7 cellular contexts compared by ENCODE assay signal in the genomic region with DNA sequence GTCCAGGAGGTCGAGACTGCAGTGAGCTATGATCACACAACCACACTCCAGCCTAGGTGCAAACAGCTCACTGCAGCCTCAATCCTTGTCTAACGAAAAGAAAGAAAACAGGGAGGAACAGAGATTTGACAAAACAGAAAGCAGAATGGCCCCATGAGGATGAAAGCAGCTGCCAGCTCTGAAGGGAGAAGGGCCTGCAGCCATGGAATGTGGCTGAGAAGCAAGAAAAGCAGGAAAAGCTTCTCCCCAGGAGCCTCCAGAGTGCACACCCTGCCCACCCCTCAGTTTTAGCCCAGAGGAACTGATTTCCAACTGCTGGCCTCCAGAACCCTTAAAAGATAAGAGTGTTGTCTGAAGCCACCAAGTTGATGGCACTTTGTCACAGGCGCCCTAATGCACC. TPM values are rescaled to one million over a fixed set of nuclear protein-coding genes. Genes with fewer than 3 reads are reported as not detected.
DNase-seq lines count a peak whose midpoint lies in the region; ATAC-seq and TF ChIP-seq lines count a peak whose summit lies in the region.

No MANE protein-coding gene starts in this region.

- no peak for TF ChIP-seq CTCF in suprapubic skin (IDR thresholded peaks at IDR 0.05)

- peaks cover 42 to 66% (median 54%) of the 10 kb centered on the region in 3 donors for H3K4me1 Mint-ChIP-seq in IgD-negative memory B cell
- peaks cover 99% of the 10 kb centered on the region for H3K4me1 Mint-ChIP-seq in activated naive CD8-positive, alpha-beta T cell treated with anti-CD3 and anti-CD28 coated beads, Interleukin-2, amount 50 U/mL, for 24 hours

- H3K9me3 ChIP-seq in suprapubic skin = no peaks in the 10 kb centered on the region

- peaks cover 89% of the 10 kb centered on the region for H3K4me1 ChIP-seq in suprapubic skin

- no peaks in the 10 kb centered on the region for H3K36me3 ChIP-seq in suprapubic skin

- H3K4me3 Mint-ChIP-seq in IgD-negative memory B cell = no peak overlapping the region
- peak overlapping the region; percentile 4 for H3K4me3 Mint-ChIP-seq in activated naive CD8-positive, alpha-beta T cell treated with anti-CD3 and anti-CD28 coated beads, Interleukin-2, amount 50 U/mL, for 24 hours

- WGBS in suprapubic skin = 30% methylated on average over 3 of the region's 3 CpGs

- no peak for DNase-seq in activated naive CD8-positive, alpha-beta T cell treated with anti-CD3 and anti-CD28 coated beads, Interleukin-2, amount 50 U/mL, for 24 hours
- DNase-seq in iris pigment epithelial cell (ENCODE audit: low read depth) (peak; percentile 15), suprapubic skin (ENCODE audit: low spot score in 2 of 2) (no peak), mucosa of gallbladder (ENCODE audit: low spot score) (no peak)
- no peak for DNase-seq in stimulated activated naive CD4-positive, alpha-beta T cell treated with Interleukin-2 at 50 U/mL for 16 hours (lab: John Stamatoyannopoulos, UW)
- no peak for DNase-seq in stimulated activated CD8-positive, alpha-beta memory T cell treated with anti-CD3 and anti-CD28 coated beads, Interleukin-4, amount 100 ng/mL, for 48 hours

- H3K27me3 ChIP-seq in suprapubic skin = no peaks in the 10 kb centered on the region

- no peaks in the 10 kb centered on the region for H3K9me3 Mint-ChIP-seq in IgD-negative memory B cell
- H3K9me3 Mint-ChIP-seq in activated naive CD8-positive, alpha-beta T cell treated with anti-CD3 and anti-CD28 coated beads, Interleukin-2, amount 50 U/mL, for 24 hours = no peaks in the 10 kb centered on the region

- TF ChIP-seq EP300 in suprapubic skin (IDR thresholded peaks at IDR 0.05) = no peak

- H3K27ac Mint-ChIP-seq in IgD-negative memory B cell = peak overlapping the region; percentile 78 to 80 (median 79)
- H3K27ac Mint-ChIP-seq in activated naive CD8-positive, alpha-beta T cell treated with anti-CD3 and anti-CD28 coated beads, Interleukin-2, amount 50 U/mL, for 24 hours = peak overlapping the region; percentile 98

- ATAC-seq in activated naive CD8-positive, alpha-beta T cell treated with anti-CD3 and anti-CD28 coated beads, Interleukin-2, amount 50 U/mL, for 24 hours = no peak

- peak overlapping the region; percentile 4 for H3K4me3 ChIP-seq in suprapubic skin

- peaks cover 11% of the 10 kb centered on the region for H3K36me3 Mint-ChIP-seq in IgD-negative memory B cell
- H3K36me3 Mint-ChIP-seq in activated naive CD8-positive, alpha-beta T cell treated with anti-CD3 and anti-CD28 coated beads, Interleukin-2, amount 50 U/mL, for 24 hours (ENCODE audit: low read depth) = peaks cover 20% of the 10 kb centered on the region

- no peak for TF ChIP-seq POLR2A in suprapubic skin (IDR thresholded peaks at IDR 0.05)

- H3K27ac ChIP-seq in suprapubic skin = peak overlapping the region; percentile 94

- no peaks in the 10 kb centered on the region for H3K27me3 Mint-ChIP-seq in IgD-negative memory B cell
- H3K27me3 Mint-ChIP-seq in activated naive CD8-positive, alpha-beta T cell treated with anti-CD3 and anti-CD28 coated beads, Interleukin-2, amount 50 U/mL, for 24 hours = no peaks in the 10 kb centered on the region

RNA-seq across cellular contexts. Expression of a gene that starts 13.0 kb away (rescaled TPM):
- 13.2 TPM for polyA plus RNA-seq in IgD-negative memory B cell
- total RNA-seq in suprapubic skin (10 to 100 TPM; 68.3 to 95.8 (median 82.6) TPM), mucosa of gallbladder (62.6 TPM)

RNA-seq across cellular contexts. Expression of a gene that starts 40.1 kb away (rescaled TPM):
- 15.6 TPM for polyA plus RNA-seq in IgD-negative memory B cell
- total RNA-seq in suprapubic skin = 10 to 100 TPM in 2 of 4 donors, 1 to 10 TPM in 2; 7.2 to 33.5 (median 9.3) TPM
- 21.6 TPM for total RNA-seq in mucosa of gallbladder
